13 cellular contexts compared by ENCODE assay signal in genomic region chr7:47241112-47242065, GRCh38.
"Had no signal": no experiment of that assay in that cellular context is flagged by ENCODE, and none has a peak within 500 bp of the region (broad histone marks: within the 10 kb centered on the region; RNA-seq: fewer than 3 reads in every experiment).

No MANE protein-coding gene starts in this region.

- ATAC-seq: naive thymus-derived CD4-positive, alpha-beta T cell; SK-N-SH treated with all-trans-retinoic acid at 6 μM for 48 hours; stimulated activated naive CD8-positive, alpha-beta T cell treated with anti-CD3 and anti-CD28 coated beads, Interleukin-15, Interleukin-2, amounts not matched to agents 100 U/mL and 50 U/mL, for 24 hours; upper lobe of right lung; WTC11 had no signal

- H3K4me3 ChIP-seq: sigmoid colon, upper lobe of right lung had no signal

- DNase-seq: activated CD4-positive, alpha-beta T cell treated with anti-CD3 and anti-CD28 coated beads for 48 hours; activated CD8-positive, alpha-beta memory T cell treated with anti-CD3 and anti-CD28 coated beads for 24 hours; activated naive CD4-positive, alpha-beta T cell treated with anti-CD3 and anti-CD28 coated beads, Interleukin-2, amount 10 ng/mL, durations not matched to agents 7 days and 5 days; cortex of kidney; effector memory CD4-positive, alpha-beta T cell; head of caudate nucleus; naive thymus-derived CD4-positive, alpha-beta T cell; sigmoid colon; stimulated activated CD4-positive, alpha-beta T cell treated with anti-CD3 and anti-CD28 coated beads, Interleukin-12 subunit alpha, Interleukin-12 subunit beta, amount 100 ng/mL, for 4 hours; stimulated activated naive CD8-positive, alpha-beta T cell treated with anti-CD3 and anti-CD28 coated beads, Interleukin-15, Interleukin-2, amounts not matched to agents 100 U/mL and 50 U/mL, for 24 hours; upper lobe of right lung had no signal
